ENCODE assay signal across 2 cellular contexts in the genomic region with DNA sequence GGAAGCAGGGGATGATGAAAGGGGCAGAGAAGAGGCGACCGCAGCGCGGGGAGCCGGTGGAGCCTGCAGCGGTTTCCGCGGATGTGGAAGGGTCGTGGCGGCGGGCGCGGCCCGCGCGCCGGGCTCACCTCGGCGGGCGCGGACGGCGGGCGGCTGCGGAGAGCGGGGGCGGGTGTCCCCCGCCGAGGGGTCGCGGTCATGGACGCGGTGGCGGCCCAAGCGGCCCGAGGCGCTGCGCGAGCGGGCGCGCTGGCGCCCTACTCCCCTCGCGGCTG.
A peak's percentile ranks its signal among the peaks of the same experiment; 100 is the strongest.
TF ChIP-seq lines count a peak whose summit lies in the region.

No MANE protein-coding gene starts in this region.

TF ChIP-seq in HEK293T, 16 proteins besides CTCF, POLR2A, EP300 and RAD21:
- peak; percentile 65; the same call in 1 of the 2 replicates for TF ChIP-seq FOXM1 (IDR thresholded peaks at IDR 0.05; ENCODE audit: borderline replicate concordance)
- TF ChIP-seq ARNT (IDR thresholded peaks at IDR 0.05): 0 out of 2 replicates have a peak, but pooled peaks have one; percentile 23
- no peak for TF ChIP-seq NFRKB (IDR thresholded peaks at IDR 0.05)

TF ChIP-seq in H1, 55 proteins besides CTCF, POLR2A, EP300 and RAD21:
- no peak for TF ChIP-seq CHD2 (IDR thresholded peaks at IDR 0.05; ENCODE audit: low read length)
- TF ChIP-seq KDM1A (IDR thresholded peaks at IDR 0.05; ENCODE audit: borderline replicate concordance, low read length): no peak
- no peak for TF ChIP-seq ZNF274 (IDR thresholded peaks at IDR 0.05; ENCODE audit: borderline replicate concordance, extremely low read depth, low read length)
- no peak for TF ChIP-seq RNF2 (IDR thresholded peaks at IDR 0.05; ENCODE audit: borderline replicate concordance, low read depth, low read length, missing control alignments, poor library complexity, severe bottlenecking)
- no peak; the same call in 1 of the 2 replicates for TF ChIP-seq TAF1 (IDR thresholded peaks at IDR 0.05; ENCODE audit: low read depth, low read length)
- peak; percentile 51; the same call in 1 of the 2 replicates for TF ChIP-seq EGR1 (IDR thresholded peaks at IDR 0.05; ENCODE audit: borderline replicate concordance, low read depth, low read length)
- TF ChIP-seq SRF (IDR thresholded peaks at IDR 0.05; ENCODE audit: low read depth, low read length): no peak
- TF ChIP-seq POU5F1 (IDR thresholded peaks at IDR 0.05; ENCODE audit: low read depth, low read length): no peak
- peak; percentile 27 for TF ChIP-seq KDM4A (IDR thresholded peaks at IDR 0.05; ENCODE audit: low read depth, low read length, severe bottlenecking)
- no peak for TF ChIP-seq HDAC6 (IDR thresholded peaks at IDR 0.05; ENCODE audit: low read depth, low read length)
